In genomic region chr1:191977874-191978273, GRCh38 we compare ENCODE assay signal across 1 cellular context.
A peak's percentile ranks its signal among the peaks of the same experiment; 100 is the strongest.
TF ChIP-seq lines count a peak whose summit lies in the region.

No MANE protein-coding gene starts in this region.

TF ChIP-seq in HepG2, 621 proteins besides CTCF, POLR2A, EP300 and RAD21 (continued from another document):
- TF ChIP-seq IRF1 (CRISPR knock-in tag; IDR thresholded peaks at IDR 0.05; ENCODE audit: low read depth) = no peak
- no peak for TF ChIP-seq SMARCC2 (IDR thresholded peaks at IDR 0.05)
- peak; percentile 17; the same call in 1 of the 2 replicates for TF ChIP-seq MAFF (IDR thresholded peaks at IDR 0.05; ENCODE audit: low read depth, low read length)
- TF ChIP-seq CBX1 (IDR thresholded peaks at IDR 0.05; ENCODE audit: low read depth) = no peak
- TF ChIP-seq ZSCAN21 (CRISPR knock-in tag; IDR thresholded peaks at IDR 0.05; ENCODE audit: borderline replicate concordance) = no peak
- TF ChIP-seq ZNF468 (CRISPR knock-in tag; IDR thresholded peaks at IDR 0.05) = no peak
- TF ChIP-seq ZNF432 (CRISPR knock-in tag; IDR thresholded peaks at IDR 0.05; ENCODE audit: borderline replicate concordance) = no peak
- TF ChIP-seq ETS1 (CRISPR knock-in tag; IDR thresholded peaks at IDR 0.05) = no peak
- TF ChIP-seq TCF12 (IDR thresholded peaks at IDR 0.05) = no peak
- no peak for TF ChIP-seq TCF12 (CRISPR knock-in tag; IDR thresholded peaks at IDR 0.05)
- TF ChIP-seq SNAI1 (CRISPR knock-in tag; IDR thresholded peaks at IDR 0.05; ENCODE audit: borderline replicate concordance) = no peak
